Comparison of ENCODE assay signal across 19 cellular contexts in the genomic region with DNA sequence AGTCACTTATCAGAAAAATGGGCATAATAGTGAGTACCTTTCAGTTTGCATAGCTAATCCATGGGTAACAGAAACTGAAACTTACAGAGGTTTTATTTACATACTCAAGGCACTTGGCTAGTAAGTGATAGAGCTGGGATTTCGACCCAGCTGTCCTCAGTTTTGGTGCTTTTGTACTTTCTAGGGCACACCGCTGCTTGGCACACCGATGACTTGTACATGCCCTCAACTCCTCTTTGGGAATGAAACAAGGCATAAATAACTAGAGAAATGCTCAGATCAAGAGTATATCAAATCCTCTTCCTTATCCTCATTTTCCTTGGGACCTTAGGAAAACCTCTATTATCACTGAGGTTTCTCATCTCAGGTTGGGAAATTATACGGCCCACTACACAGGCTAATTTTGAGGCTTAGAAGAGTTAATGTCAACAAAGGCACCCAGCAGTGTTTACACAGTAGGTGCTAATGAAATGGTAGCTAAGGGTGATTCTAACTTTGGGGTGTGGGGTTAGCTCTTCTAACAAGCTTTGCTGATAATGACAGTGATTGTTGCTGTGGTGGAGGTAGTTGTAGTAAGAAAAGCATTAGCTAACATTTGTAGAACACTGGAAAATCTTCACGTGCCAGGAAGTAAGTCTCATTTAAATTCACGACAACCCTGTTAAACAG. TPM values are rescaled to one million over a fixed set of nuclear protein-coding genes. Genes with fewer than 3 reads are reported as not detected.
DNase-seq lines count a peak whose midpoint lies in the region; ATAC-seq, FAIRE-seq and TF ChIP-seq lines count a peak whose summit lies in the region.
"Had no signal": no experiment of that assay in that cellular context is flagged by ENCODE, and none has a peak within 500 bp of the region (broad histone marks: within the 10 kb centered on the region; RNA-seq: fewer than 3 reads in every experiment).

No MANE protein-coding gene starts in this region.

- TF ChIP-seq POLR2A in heart left ventricle (IDR thresholded peaks at IDR 0.05): no peak

- no peak for DNase-seq in heart left ventricle
- no peak for DNase-seq in right cardiac atrium
- peak; percentile 89 for DNase-seq in MM.1S
- DNase-seq in left lobe of liver (ENCODE audit: low spot score): no peak
- DNase-seq in small intestine: peak; percentile 20
- no peak for DNase-seq in CD4-positive, alpha-beta T cell
- no peak for DNase-seq in HPDE6-E6E7 (ENCODE audit: extremely low spot score)
- DNase-seq: ACHN; activated naive CD4-positive, alpha-beta T cell; CD8-positive, alpha-beta memory T cell; immature natural killer cell; NCI-H2081; NCI-H748 treated with DMSO at 0.1 percent for 48 hours; stimulated activated naive CD8-positive, alpha-beta T cell treated with anti-CD3 and anti-CD28 coated beads, Interleukin-15, amount 100 ng/mL, for 72 hours; T-helper 1 cell had no signal

- intact Hi-C loops in heart left ventricle (cut with DNase I): loop anchor here in 1 of 10 donors (2.0 kb wide), 1 partner anchor 16 kb away; no protein-coding TSS in a partner anchor
- intact Hi-C loops in right cardiac atrium (cut with DNase I): no loop called here
- intact Hi-C loops in CD4-positive, alpha-beta T cell (cut with DNase I, micrococcal nuclease): no loop called here

- ATAC-seq in heart left ventricle (no peak), right cardiac atrium (no peak), left lobe of liver (peak; percentile 86), GM21619 (IDR thresholded peaks at IDR 0.05; ENCODE audit: unreplicated experiment) (no peak)
- ATAC-seq in CD4-positive, alpha-beta T cell (ENCODE audit: poor library complexity): no peak
- ATAC-seq: stimulated activated naive CD8-positive, alpha-beta T cell treated with anti-CD3 and anti-CD28 coated beads, Interleukin-15, amount 100 ng/mL, for 72 hours had no signal

- 61 to 72% (median 68%) methylated on average over 6 of the region's 6 CpGs for WGBS in heart left ventricle, 4 donors
- 75% methylated on average over 6 of the region's 6 CpGs for WGBS in right cardiac atrium
- WGBS in small intestine, 3 donors: 13 to 46% (median 19%) methylated on average over 6 of the region's 6 CpGs

- CTCF ChIA-PET in CD4-positive, alpha-beta T cell (lab: Charles Lee): no interaction called here

- H3K9ac ChIP-seq in MM.1S (ENCODE audit: low read length): peak overlapping the region; percentile 1; the same call in 1 of the 2 replicates

- peaks cover 5% of the 10 kb centered on the region for H3K9me3 Mint-ChIP-seq in CD4-positive, alpha-beta T cell

- H3K4me1 ChIP-seq in heart left ventricle (peaks cover 0 to 36% (median 16%) of the 10 kb centered on the region in 12 donors), right cardiac atrium (ENCODE audit: control insufficient read depth, insufficient read depth, low read length) (peaks cover 6% of the 10 kb centered on the region), MM.1S (ENCODE audit: low read length) (peaks cover 17% of the 10 kb centered on the region), small intestine (ENCODE audit: control insufficient read depth in 2 of 2, insufficient read depth in 1 of 2, low read depth in 1 of 2, low read length in 1 of 2) (no peaks in the 10 kb centered on the region)
- H3K4me1 ChIP-seq: ascending aorta, vagina had no signal

- no peaks in the 10 kb centered on the region for H3K9me2 ChIP-seq in MM.1S (replicated peaks; ENCODE audit: insufficient read depth, low read length)

- H2AFZ ChIP-seq in MM.1S (ENCODE audit: low read length): peak overlapping the region; percentile 24

- no peak overlapping the region for H3K4me3 Mint-ChIP-seq in CD4-positive, alpha-beta T cell
- H3K4me3 Mint-ChIP-seq: CD8-positive, alpha-beta memory T cell; stimulated activated naive CD8-positive, alpha-beta T cell treated with anti-CD3 and anti-CD28 coated beads, Interleukin-15, amount 100 ng/mL, for 72 hours had no signal

- H3K27ac ChIP-seq in heart left ventricle (peak overlapping the region; percentile 76 to 98 (median 91)), right cardiac atrium (ENCODE audit: low read length) (no peak overlapping the region), MM.1S (ENCODE audit: low read length) (peak overlapping the region; percentile 18; the same call in 1 of the 2 replicates), small intestine (ENCODE audit: low read depth in 1 of 2, low read length in 1 of 2) (peak overlapping the region; percentile 42 to 75)
- no peak overlapping the region for H3K27ac ChIP-seq in CD4-positive, alpha-beta T cell (ENCODE audit: low read depth, low read length)
- H3K27ac ChIP-seq: ascending aorta, vagina had no signal

- H3K79me2 ChIP-seq in MM.1S (ENCODE audit: low read length): no peaks in the 10 kb centered on the region

- H3K27me3 Mint-ChIP-seq in CD4-positive, alpha-beta T cell: no peaks in the 10 kb centered on the region

- peak overlapping the region; percentile 61 for H3K4me2 ChIP-seq in MM.1S (ENCODE audit: low read depth, low read length)

- no peak for FAIRE-seq in small intestine (lab: Jason Lieb, UNC)
- FAIRE-seq: GM12892 had no signal

- H3K36me3 ChIP-seq in heart left ventricle: no peaks in the 10 kb centered on the region
- H3K36me3 ChIP-seq in MM.1S (replicated peaks; ENCODE audit: insufficient read depth, low read length): no peaks in the 10 kb centered on the region
- H3K36me3 ChIP-seq in small intestine (ENCODE audit: control insufficient read depth in 2 of 2, insufficient read depth in 2 of 2, low read length in 2 of 2): no peaks in the 10 kb centered on the region
- H3K36me3 ChIP-seq: ascending aorta, vagina had no signal

- H3K9me3 ChIP-seq in heart left ventricle (no peaks in the 10 kb centered on the region), right cardiac atrium (ENCODE audit: control insufficient read depth, low read length) (no peaks in the 10 kb centered on the region), MM.1S (replicated peaks; ENCODE audit: insufficient read depth, low read length) (no peaks in the 10 kb centered on the region), small intestine (ENCODE audit: control insufficient read depth, low read depth) (no peaks in the 10 kb centered on the region)
- H3K9me3 ChIP-seq in CD4-positive, alpha-beta T cell (ENCODE audit: control insufficient read depth, low read length): no peaks in the 10 kb centered on the region
- H3K9me3 ChIP-seq: ascending aorta, vagina had no signal

- no peak overlapping the region for H3K4me3 ChIP-seq in heart left ventricle
- no peak overlapping the region for H3K4me3 ChIP-seq in right cardiac atrium (ENCODE audit: low read length)
- peak overlapping the region; percentile 30 for H3K4me3 ChIP-seq in MM.1S (ENCODE audit: low read length)
- H3K4me3 ChIP-seq in small intestine (ENCODE audit: low read depth in 1 of 2, low read length in 2 of 2): no peak overlapping the region
- H3K4me3 ChIP-seq: ascending aorta, vagina had no signal

- peaks cover 11% of the 10 kb centered on the region for H3F3A ChIP-seq in MM.1S (ENCODE audit: insufficient read depth, low read length)

- H3K36me3 Mint-ChIP-seq in CD4-positive, alpha-beta T cell (ENCODE audit: low read depth): no peaks in the 10 kb centered on the region
- H3K36me3 Mint-ChIP-seq: CD8-positive, alpha-beta memory T cell; immature natural killer cell had no signal

- TF ChIP-seq CTCF in heart left ventricle (IDR thresholded peaks at IDR 0.05): no peak
- TF ChIP-seq CTCF in MM.1S (IDR thresholded peaks at IDR 0.05; ENCODE audit: low read length): no peak
- TF ChIP-seq CTCF in CD4-positive, alpha-beta T cell (IDR thresholded peaks at IDR 0.05): no peak

- no peaks in the 10 kb centered on the region for H3K4me1 Mint-ChIP-seq in CD4-positive, alpha-beta T cell (ENCODE audit: low read depth)
- H3K4me1 Mint-ChIP-seq: immature natural killer cell had no signal

- POLR2A ChIA-PET in CD4-positive, alpha-beta T cell (lab: Charles Lee): no interaction called here

- no peaks in the 10 kb centered on the region for H4K20me1 ChIP-seq in MM.1S (ENCODE audit: insufficient read depth, low read length)

- H3K27me3 ChIP-seq in heart left ventricle: no peaks in the 10 kb centered on the region
- no peaks in the 10 kb centered on the region for H3K27me3 ChIP-seq in right cardiac atrium (ENCODE audit: control insufficient read depth, insufficient read depth)
- H3K27me3 ChIP-seq in MM.1S (replicated peaks; ENCODE audit: insufficient read depth, low read length): no peaks in the 10 kb centered on the region
- no peaks in the 10 kb centered on the region for H3K27me3 ChIP-seq in small intestine (ENCODE audit: control insufficient read depth in 2 of 2, insufficient read depth in 2 of 2, low read length in 2 of 2)
- no peaks in the 10 kb centered on the region for H3K27me3 ChIP-seq in CD4-positive, alpha-beta T cell (ENCODE audit: control insufficient read depth, insufficient read depth, low read length)
- H3K27me3 ChIP-seq: ascending aorta, vagina had no signal

- H3K27ac Mint-ChIP-seq in CD4-positive, alpha-beta T cell: no peak overlapping the region
- H3K27ac Mint-ChIP-seq: immature natural killer cell; stimulated activated naive CD8-positive, alpha-beta T cell treated with anti-CD3 and anti-CD28 coated beads, Interleukin-15, amount 100 ng/mL, for 72 hours had no signal

RNA-seq across cellular contexts. Expression of gene DGKG, which starts 20.3 kb away (rescaled TPM):
- 10 to 100 TPM; 21.6 to 59.3 (median 35.9) TPM for total RNA-seq in heart left ventricle
- polyA plus RNA-seq in heart left ventricle: 10 to 100 TPM in 1 of 2 donors, 1 to 10 TPM in 1; 9.0 to 18.4 TPM
- total RNA-seq in right cardiac atrium: 10 to 100 TPM; 10.8 to 23.6 (median 17.9) TPM
- 4.5 TPM for polyA plus RNA-seq in right cardiac atrium
- 1.4 TPM for total RNA-seq in left lobe of liver
- polyA plus RNA-seq in small intestine: 1 to 10 TPM in 2 of 3 donors, under 1 TPM in 1; 0.22 to 4.0 (median 1.6) TPM
- total RNA-seq in CD4-positive, alpha-beta T cell: not detected
- polyA plus RNA-seq: CD8-positive, alpha-beta memory T cell had no signal

Comparison
In these comparisons a context has a peak if more than half of its experiments do, and no peak if none do; other contexts are left out.
1. H3K27ac ChIP-seq: peak in heart left ventricle (12 of 12), MM.1S (single experiment) and small intestine (2 of 2); none in right cardiac atrium (single experiment) and CD4-positive, alpha-beta T cell (single experiment).
2. DNase-seq: peak in MM.1S (single experiment) and small intestine (single experiment); none in heart left ventricle (0 of 5), right cardiac atrium (0 of 3), left lobe of liver (single experiment), CD4-positive, alpha-beta T cell (0 of 10) and HPDE6-E6E7 (single experiment).